ENCODE assay signal across 18 cellular contexts in genomic region chr1:187840557-187840956, GRCh38.
A peak's percentile ranks its signal among the peaks of the same experiment; 100 is the strongest.
DNase-seq lines count a peak whose midpoint lies in the region; ATAC-seq, FAIRE-seq and TF ChIP-seq lines count a peak whose summit lies in the region.
"Had no signal": no experiment of that assay in that cellular context is flagged by ENCODE, and none has a peak within 500 bp of the region (broad histone marks: within the 10 kb centered on the region; RNA-seq: fewer than 3 reads in every experiment).

No MANE protein-coding gene starts in this region.

- H3K79me2 ChIP-seq in astrocyte (ENCODE audit: insufficient read depth, low read length): no peaks in the 10 kb centered on the region

- H2AFZ ChIP-seq in astrocyte (ENCODE audit: low read depth, low read length): no peak overlapping the region
- H2AFZ ChIP-seq: PC-9 had no signal

- H3K9me3 ChIP-seq in heart right ventricle (no peaks in the 10 kb centered on the region), astrocyte (ENCODE audit: insufficient read depth, low read depth, low read length) (no peaks in the 10 kb centered on the region)
- H3K9me3 ChIP-seq: MG63 had no signal

- intact Hi-C loops in heart right ventricle (cut with DNase I) (loop anchor here in 1 of 10 donors (10.0 kb wide), 1 partner anchor 716 kb away; no protein-coding TSS in a partner anchor), cardiac septum (cut with DNase I) (no loop called here)

- H3K9ac ChIP-seq in astrocyte (ENCODE audit: low read length): no peak overlapping the region

- H3K4me3 ChIP-seq in heart right ventricle: no peak overlapping the region
- no peak overlapping the region for H3K4me3 ChIP-seq in astrocyte (ENCODE audit: insufficient read depth, low read depth, low read length)
- H3K4me3 ChIP-seq: MG63, PC-9 had no signal

- H3K27ac Mint-ChIP-seq in astrocyte (ENCODE audit: unreplicated experiment) (no peak overlapping the region), type B pancreatic cell (no peak overlapping the region)
- H3K27ac Mint-ChIP-seq: CD4-positive, CD25-positive, alpha-beta regulatory T cell had no signal

- H3K9me3 Mint-ChIP-seq in astrocyte (ENCODE audit: unreplicated experiment) (no peaks in the 10 kb centered on the region), type B pancreatic cell (no peaks in the 10 kb centered on the region)

- H3K4me1 ChIP-seq in heart right ventricle (peaks cover 0 to 14% (median 6%) of the 10 kb centered on the region in 9 donors), astrocyte (ENCODE audit: insufficient read depth, low read length) (no peaks in the 10 kb centered on the region)

- WGBS in heart right ventricle, 2 donors: 10 to 12% methylated on average over 1 of the region's 1 CpG

- no peak for FAIRE-seq in astrocyte (lab: Jason Lieb, UNC)
- FAIRE-seq: H54 had no signal

- H3K36me3 Mint-ChIP-seq in astrocyte (ENCODE audit: low read depth, unreplicated experiment): no peaks in the 10 kb centered on the region
- no peaks in the 10 kb centered on the region for H3K36me3 Mint-ChIP-seq in type B pancreatic cell
- H3K36me3 Mint-ChIP-seq: CD4-positive, CD25-positive, alpha-beta regulatory T cell had no signal

- no peaks in the 10 kb centered on the region for H4K20me1 ChIP-seq in astrocyte (ENCODE audit: insufficient read depth, low read length)

- H3K27me3 Mint-ChIP-seq in astrocyte (ENCODE audit: low read depth, unreplicated experiment) (no peaks in the 10 kb centered on the region), type B pancreatic cell (no peaks in the 10 kb centered on the region)
- H3K27me3 Mint-ChIP-seq: CD4-positive, CD25-positive, alpha-beta regulatory T cell had no signal

- TF ChIP-seq CTCF in heart right ventricle (IDR thresholded peaks at IDR 0.05): no peak
- no peak for TF ChIP-seq CTCF in astrocyte (IDR thresholded peaks at IDR 0.05; ENCODE audit: insufficient read depth, low read depth, low read length)
- TF ChIP-seq CTCF in type B pancreatic cell (conservative IDR thresholded peaks at IDR 0.05): no peak

- no peaks in the 10 kb centered on the region for H3K36me3 ChIP-seq in heart right ventricle
- no peaks in the 10 kb centered on the region for H3K36me3 ChIP-seq in astrocyte (ENCODE audit: insufficient read depth, low read length)
- H3K36me3 ChIP-seq: MG63 had no signal

- H3K27me3 ChIP-seq in heart right ventricle: no peaks in the 10 kb centered on the region
- no peaks in the 10 kb centered on the region for H3K27me3 ChIP-seq in astrocyte (ENCODE audit: insufficient read depth, low read length)
- H3K27me3 ChIP-seq: MG63 had no signal

- H3K4me1 Mint-ChIP-seq in astrocyte (ENCODE audit: low read depth, unreplicated experiment): no peaks in the 10 kb centered on the region
- peaks cover 16% of the 10 kb centered on the region for H3K4me1 Mint-ChIP-seq in type B pancreatic cell (ENCODE audit: unreplicated experiment)
- H3K4me1 Mint-ChIP-seq: CD4-positive, CD25-positive, alpha-beta regulatory T cell had no signal

- peak in 6 of 8 donors; percentile 33 to 88 (median 74) for ATAC-seq in heart right ventricle
- ATAC-seq in GM19328 (IDR thresholded peaks at IDR 0.05; ENCODE audit: unreplicated experiment): no peak

- no peak overlapping the region for H3K4me2 ChIP-seq in astrocyte (ENCODE audit: low read length)
- H3K4me2 ChIP-seq: PC-9 had no signal

- peak overlapping the region in 2 of 10 donors; percentile 35 to 52 for H3K27ac ChIP-seq in heart right ventricle
- H3K27ac ChIP-seq in astrocyte (ENCODE audit: low read depth, low read length): no peak overlapping the region
- H3K27ac ChIP-seq: PC-9 had no signal

- H3K4me3 Mint-ChIP-seq in astrocyte (ENCODE audit: unreplicated experiment) (no peak overlapping the region), type B pancreatic cell (no peak overlapping the region)
- H3K4me3 Mint-ChIP-seq: CD4-positive, CD25-positive, alpha-beta regulatory T cell had no signal

- DNase-seq in heart right ventricle (no peak), cardiac septum (ENCODE audit: low spot score) (no peak), astrocyte (ENCODE audit: low read depth) (peak; percentile 29), iPS-NIHi7 (ENCODE audit: extremely low spot score) (peak; percentile 12), type B pancreatic cell (ENCODE audit: extremely low spot score, unreplicated experiment) (no peak), NCI-H82 treated with DMSO at 0.1 percent for 48 hours (lab: John Stamatoyannopoulos, UW; ENCODE audit: unreplicated experiment) (no peak)
- no peak for DNase-seq in activated CD4-positive, alpha-beta T cell treated with anti-CD3 and anti-CD28 coated beads for 1 hour
- DNase-seq: AML-193; CD4-positive, CD25-positive, alpha-beta regulatory T cell; MG63; NCI-H1092 treated with DMSO at 0.1 percent for 48 hours; NCI-H1694; NCI-H2107; NCI-H345; NCI-H69; PC-9 had no signal

Comparison
In these comparisons a context has a peak if more than half of its experiments do, and no peak if none do; other contexts are left out.
1. DNase-seq: peak in astrocyte (single experiment) and iPS-NIHi7 (single experiment); none in heart right ventricle (0 of 2), cardiac septum (single experiment), activated CD4-positive, alpha-beta T cell treated with anti-CD3 and anti-CD28 coated beads for 1 hour (single experiment), type B pancreatic cell (single experiment) and NCI-H82 treated with DMSO at 0.1 percent for 48 hours (single experiment).